In genomic region chr17:44402564-44403172, GRCh38 we compare ENCODE assay signal across 18 cellular contexts. TPM values are rescaled to one million over a fixed set of nuclear protein-coding genes. Genes with fewer than 3 reads are reported as not detected.
A peak's percentile ranks its signal among the peaks of the same experiment; 100 is the strongest.
DNase-seq lines count a peak whose midpoint lies in the region; ATAC-seq, FAIRE-seq and TF ChIP-seq lines count a peak whose summit lies in the region.
"Had no signal": no experiment of that assay in that cellular context is flagged by ENCODE, and none has a peak within 500 bp of the region (broad histone marks: within the 10 kb centered on the region; RNA-seq: fewer than 3 reads in every experiment).

No MANE protein-coding gene starts in this region.

- POLR2A ChIA-PET in activated B cell treated with CpG ODN at 0.5 μM for 24 hours (lab: Charles Lee), result interaction anchor here (0.7 kb wide), 1 partner anchor 47 kb away, joined by 3 read pairs; no protein-coding TSS in a partner anchor

- H3K36me3 ChIP-seq in GM06990 (ENCODE audit: control insufficient read depth, insufficient read depth, low read length), result peaks cover 16% of the 10 kb centered on the region

- no peak overlapping the region for H3K4me3 ChIP-seq in GM06990 (replicated peaks; ENCODE audit: low read depth, low read length)
- H3K4me3 ChIP-seq: ascending aorta, left ventricle myocardium inferior, mucosa of descending colon had no signal

- ATAC-seq in GM21825 (IDR thresholded peaks at IDR 0.05; ENCODE audit: unreplicated experiment), result peak; percentile 71
- ATAC-seq in activated B cell treated with CpG ODN at 0.5 μM for 24 hours (ENCODE audit: low read depth), result peak; percentile 28
- ATAC-seq: mucosa of descending colon had no signal

- no peak overlapping the region for H3K4me3 Mint-ChIP-seq in activated B cell treated with CpG ODN at 0.5 μM for 24 hours
- H3K4me3 Mint-ChIP-seq: endodermal cell had no signal

- TF ChIP-seq CTCF in GM06990 (IDR thresholded peaks at IDR 0.05; ENCODE audit: insufficient read depth, low read length, poor library complexity, severe bottlenecking) (no peak), activated B cell treated with CpG ODN at 0.5 μM for 24 hours (IDR thresholded peaks at IDR 0.05) (no peak)

- peaks cover 76% of the 10 kb centered on the region for H3K36me3 Mint-ChIP-seq in activated B cell treated with CpG ODN at 0.5 μM for 24 hours (ENCODE audit: low read depth)

- no peaks in the 10 kb centered on the region for H3K27me3 ChIP-seq in GM06990 (replicated peaks; ENCODE audit: control insufficient read depth, insufficient read depth, low read length)
- H3K27me3 ChIP-seq: ascending aorta had no signal

- peaks cover 16% of the 10 kb centered on the region for H3K4me1 Mint-ChIP-seq in activated B cell treated with CpG ODN at 0.5 μM for 24 hours
- H3K4me1 Mint-ChIP-seq: endodermal cell had no signal

- no peaks in the 10 kb centered on the region for H3K9me3 Mint-ChIP-seq in activated B cell treated with CpG ODN at 0.5 μM for 24 hours
- H3K9me3 Mint-ChIP-seq: endodermal cell had no signal

- DNase-seq in GM06990 (ENCODE audit: extremely low read depth, insufficient read length), result peak; percentile 61
- no peak for DNase-seq in GM18507 (ENCODE audit: extremely low spot score, insufficient read length, low read depth)
- no peak for DNase-seq in activated B cell treated with CpG ODN at 0.5 μM for 24 hours
- no peak for DNase-seq in NCI-H2171 treated with DMSO at 0.1 percent for 48 hours (lab: John Stamatoyannopoulos, UW)
- DNase-seq in C1 segment of cervical spinal cord (lab: John Stamatoyannopoulos, UW), result no peak
- no peak for DNase-seq in HuH-7 (ENCODE audit: low spot score)
- no peak for DNase-seq in SIG-M5 (lab: John Stamatoyannopoulos, UW)
- DNase-seq: activated CD4-positive, alpha-beta T cell treated with anti-CD3 and anti-CD28 coated beads, Interleukin-2, amount 50 U/mL, for 4 hours; Caco-2; EL; endodermal cell; left ventricle myocardium inferior; mucosa of descending colon; NCI-H1694; NCI-H345; RPMI8226 had no signal

- peak; percentile 86 for FAIRE-seq in GM18507 (lab: Jason Lieb, UNC)

- CTCF ChIA-PET in activated B cell treated with CpG ODN at 0.5 μM for 24 hours (lab: Charles Lee), result no interaction called here

- peak overlapping the region; percentile 53 for H3K27ac Mint-ChIP-seq in activated B cell treated with CpG ODN at 0.5 μM for 24 hours
- H3K27ac Mint-ChIP-seq: endodermal cell had no signal

- no peaks in the 10 kb centered on the region for H3K27me3 Mint-ChIP-seq in activated B cell treated with CpG ODN at 0.5 μM for 24 hours

- intact Hi-C loops in activated B cell treated with CpG ODN at 0.5 μM for 24 hours (cut with micrococcal nuclease), result no loop called here

RNA-seq across cellular contexts. Expression of gene ITGA2B, which starts 13.2 kb away (rescaled TPM):
- total RNA-seq in activated B cell treated with CpG ODN at 0.5 μM for 24 hours, result not detected in 2 replicates
- total RNA-seq: ascending aorta had no signal

RNA-seq across cellular contexts. Expression of gene FAM171A2, which starts 39.0 kb away (rescaled TPM):
- total RNA-seq in activated B cell treated with CpG ODN at 0.5 μM for 24 hours, result 0.49 and 0.75 TPM in 2 replicates

RNA-seq across cellular contexts. Expression of gene GRN, which starts 57.6 kb away (rescaled TPM):
- 229 and 250 TPM in 2 replicates for total RNA-seq in activated B cell treated with CpG ODN at 0.5 μM for 24 hours
